ENCODE assay signal across 12 cellular contexts in genomic region chr13:110415669-110416068, GRCh38.
DNase-seq lines count a peak whose midpoint lies in the region; ATAC-seq, FAIRE-seq and TF ChIP-seq lines count a peak whose summit lies in the region.
"Had no signal": no experiment of that assay in that cellular context is flagged by ENCODE, and none has a peak within 500 bp of the region (broad histone marks: within the 10 kb centered on the region; RNA-seq: fewer than 3 reads in every experiment).

No MANE protein-coding gene starts in this region.

- H3K9me1 ChIP-seq in keratinocyte (ENCODE audit: control insufficient read depth, extremely low read depth, insufficient read depth, low read length) = no peaks in the 10 kb centered on the region

- peaks cover 8% of the 10 kb centered on the region for H3K79me2 ChIP-seq in keratinocyte (ENCODE audit: control insufficient read depth, insufficient read depth, low read length)

- H3K36me3 Mint-ChIP-seq in activated naive CD4-positive, alpha-beta T cell treated with anti-CD3 and anti-CD28 coated beads for 36 hours (ENCODE audit: low read depth) = no peaks in the 10 kb centered on the region
- H3K36me3 Mint-ChIP-seq in activated naive CD4-positive, alpha-beta T cell treated with anti-CD3 and anti-CD28 coated beads, Interleukin-2, amount 10 ng/mL, durations not matched to agents 7 days and 5 days = no peaks in the 10 kb centered on the region
- H3K36me3 Mint-ChIP-seq in brain = peaks cover 24% of the 10 kb centered on the region

- dilution Hi-C loops in keratinocyte (cut with MboI; ENCODE audit: extremely low pct_ligation_motif_present, low sequenced_read_pairs) = no loop called here

- H3K27me3 ChIP-seq in keratinocyte (ENCODE audit: control insufficient read depth, extremely low read depth, insufficient read depth, low read length) = no peaks in the 10 kb centered on the region
- H3K27me3 ChIP-seq in upper lobe of right lung = no peaks in the 10 kb centered on the region
- H3K27me3 ChIP-seq: testis had no signal

- DNase-seq in activated naive CD4-positive, alpha-beta T cell treated with anti-CD3 and anti-CD28 coated beads for 36 hours = peak; percentile 46
- no peak for DNase-seq in activated naive CD4-positive, alpha-beta T cell treated with anti-CD3 and anti-CD28 coated beads, Interleukin-2, amount 10 ng/mL, durations not matched to agents 7 days and 5 days
- peak; percentile 66 for DNase-seq in keratinocyte (ENCODE audit: low read depth, low spot score)
- no peak for DNase-seq in upper lobe of right lung
- DNase-seq in SIG-M5 treated with dmso at 0.1 percent for 504 hours (lab: John Stamatoyannopoulos, UW; ENCODE audit: unreplicated experiment) = no peak
- DNase-seq in NCI-H446 (lab: John Stamatoyannopoulos, UW) = no peak
- no peak for DNase-seq in midbrain (lab: John Stamatoyannopoulos, UW)
- DNase-seq: HCEC 1CT, KG1, testis had no signal

- H3K4me1 ChIP-seq in keratinocyte (ENCODE audit: control insufficient read depth, extremely low read depth, insufficient read depth, low read length) (peaks cover 26% of the 10 kb centered on the region), upper lobe of right lung (peaks cover 35% of the 10 kb centered on the region)

- H3K36me3 ChIP-seq in keratinocyte (ENCODE audit: control insufficient read depth in 2 of 2, extremely low read depth in 1 of 2, insufficient read depth in 2 of 2, low read length in 2 of 2) (peaks cover 0 to 10% of the 10 kb centered on the region in 2 experiments), upper lobe of right lung (no peaks in the 10 kb centered on the region)

- H3K9me3 Mint-ChIP-seq in activated naive CD4-positive, alpha-beta T cell treated with anti-CD3 and anti-CD28 coated beads for 36 hours = no peaks in the 10 kb centered on the region
- no peaks in the 10 kb centered on the region for H3K9me3 Mint-ChIP-seq in activated naive CD4-positive, alpha-beta T cell treated with anti-CD3 and anti-CD28 coated beads, Interleukin-2, amount 10 ng/mL, durations not matched to agents 7 days and 5 days
- H3K9me3 Mint-ChIP-seq in brain = no peaks in the 10 kb centered on the region

- peak; percentile 83 for FAIRE-seq in keratinocyte (lab: Jason Lieb, UNC)

- H3K4me3 Mint-ChIP-seq in activated naive CD4-positive, alpha-beta T cell treated with anti-CD3 and anti-CD28 coated beads for 36 hours = no peak overlapping the region
- H3K4me3 Mint-ChIP-seq in activated naive CD4-positive, alpha-beta T cell treated with anti-CD3 and anti-CD28 coated beads, Interleukin-2, amount 10 ng/mL, durations not matched to agents 7 days and 5 days = no peak overlapping the region
- no peak overlapping the region for H3K4me3 Mint-ChIP-seq in brain

- H4K20me1 ChIP-seq in keratinocyte (ENCODE audit: control insufficient read depth, extremely low read depth, insufficient read depth, low read length) = no peaks in the 10 kb centered on the region

- H3K27ac ChIP-seq in keratinocyte (ENCODE audit: control insufficient read depth, insufficient read depth, low read length) (no peak overlapping the region), upper lobe of right lung (no peak overlapping the region)

- H2AFZ ChIP-seq in keratinocyte (ENCODE audit: control insufficient read depth, low read length) = no peak overlapping the region

- ATAC-seq in upper lobe of right lung = peak; percentile 8
- ATAC-seq: Panc1 had no signal

- CTCF ChIA-PET in activated naive CD4-positive, alpha-beta T cell treated with anti-CD3 and anti-CD28 coated beads for 36 hours (lab: Charles Lee) = interaction anchor here (1.1 kb wide), 1 partner anchor 193 kb away, joined by 3 read pairs; no protein-coding TSS in a partner anchor
- CTCF ChIA-PET in activated naive CD4-positive, alpha-beta T cell treated with anti-CD3 and anti-CD28 coated beads, Interleukin-2, amount 10 ng/mL, durations not matched to agents 7 days and 5 days (lab: Charles Lee) = no interaction called here

- peaks cover 7% of the 10 kb centered on the region for H3K4me1 Mint-ChIP-seq in activated naive CD4-positive, alpha-beta T cell treated with anti-CD3 and anti-CD28 coated beads for 36 hours (ENCODE audit: low read depth)
- peaks cover 2% of the 10 kb centered on the region for H3K4me1 Mint-ChIP-seq in activated naive CD4-positive, alpha-beta T cell treated with anti-CD3 and anti-CD28 coated beads, Interleukin-2, amount 10 ng/mL, durations not matched to agents 7 days and 5 days
- peaks cover 52% of the 10 kb centered on the region for H3K4me1 Mint-ChIP-seq in brain

- no peak overlapping the region for H3K27ac Mint-ChIP-seq in activated naive CD4-positive, alpha-beta T cell treated with anti-CD3 and anti-CD28 coated beads for 36 hours
- H3K27ac Mint-ChIP-seq in activated naive CD4-positive, alpha-beta T cell treated with anti-CD3 and anti-CD28 coated beads, Interleukin-2, amount 10 ng/mL, durations not matched to agents 7 days and 5 days = no peak overlapping the region
- H3K27ac Mint-ChIP-seq in brain = peak overlapping the region in 4 of 5 experiments; percentile 66 to 82 (median 78)

- H3K4me3 ChIP-seq in keratinocyte (ENCODE audit: control insufficient read depth in 2 of 3, extremely low read depth in 1 of 3, insufficient read depth in 2 of 3, low read depth in 1 of 3, low read length in 3 of 3) (no peak overlapping the region), upper lobe of right lung (no peak overlapping the region)
- H3K4me3 ChIP-seq: testis had no signal

- intact Hi-C loops in activated naive CD4-positive, alpha-beta T cell treated with anti-CD3 and anti-CD28 coated beads for 36 hours (cut with micrococcal nuclease) = no loop called here
- intact Hi-C loops in upper lobe of right lung (cut with DNase I) = loop anchor here (10.0 kb wide), 1 partner anchor 191 kb away; no protein-coding TSS in a partner anchor

- H3K9me3 ChIP-seq in keratinocyte (ENCODE audit: control insufficient read depth, low read depth, low read length) = no peaks in the 10 kb centered on the region
- H3K9me3 ChIP-seq in upper lobe of right lung = no peaks in the 10 kb centered on the region
- H3K9me3 ChIP-seq: testis had no signal

- H3K4me2 ChIP-seq in keratinocyte (ENCODE audit: control insufficient read depth, extremely low read depth, insufficient read depth, low read depth, low read length) = no peak overlapping the region

- no peak for TF ChIP-seq CTCF in brain (conservative IDR thresholded peaks at IDR 0.05)
- TF ChIP-seq CTCF in keratinocyte (optimal IDR thresholded peaks at IDR 0.05 in 1 of 3, IDR thresholded peaks at IDR 0.05 in 1 of 3, conservative IDR thresholded peaks at IDR 0.05 in 1 of 3; ENCODE audit: extremely low read depth in 1 of 3, insufficient read depth in 2 of 3, low read length in 3 of 3) = peak; percentile 24 to 43 (median 41)
- TF ChIP-seq CTCF in upper lobe of right lung (IDR thresholded peaks at IDR 0.05) = no peak

- H3K27me3 Mint-ChIP-seq in activated naive CD4-positive, alpha-beta T cell treated with anti-CD3 and anti-CD28 coated beads for 36 hours (ENCODE audit: low read depth) = peaks cover 78% of the 10 kb centered on the region
- peaks cover 89% of the 10 kb centered on the region for H3K27me3 Mint-ChIP-seq in activated naive CD4-positive, alpha-beta T cell treated with anti-CD3 and anti-CD28 coated beads, Interleukin-2, amount 10 ng/mL, durations not matched to agents 7 days and 5 days
- peaks cover 3% of the 10 kb centered on the region for H3K27me3 Mint-ChIP-seq in brain

- H3K9ac ChIP-seq in keratinocyte (ENCODE audit: control insufficient read depth, extremely low read depth, insufficient read depth, low read length) = no peak overlapping the region

Comparison
In these comparisons a context has a peak if more than half of its experiments do, and no peak if none do; other contexts are left out.
1. DNase-seq: peak in activated naive CD4-positive, alpha-beta T cell treated with anti-CD3 and anti-CD28 coated beads for 36 hours (single experiment) and keratinocyte (single experiment); none in activated naive CD4-positive, alpha-beta T cell treated with anti-CD3 and anti-CD28 coated beads, Interleukin-2, amount 10 ng/mL, durations not matched to agents 7 days and 5 days (single experiment), upper lobe of right lung (single experiment), SIG-M5 treated with dmso at 0.1 percent for 504 hours (single experiment), NCI-H446 (0 of 2) and midbrain (single experiment).
2. H3K27ac Mint-ChIP-seq: peak in brain (4 of 5); none in activated naive CD4-positive, alpha-beta T cell treated with anti-CD3 and anti-CD28 coated beads for 36 hours (single experiment) and activated naive CD4-positive, alpha-beta T cell treated with anti-CD3 and anti-CD28 coated beads, Interleukin-2, amount 10 ng/mL, durations not matched to agents 7 days and 5 days (single experiment).
3. CTCF ChIP-seq: peak in keratinocyte (3 of 3); none in brain (0 of 2) and upper lobe of right lung (single experiment).